ENCODE assay signal across 9 cellular contexts in the genomic region with DNA sequence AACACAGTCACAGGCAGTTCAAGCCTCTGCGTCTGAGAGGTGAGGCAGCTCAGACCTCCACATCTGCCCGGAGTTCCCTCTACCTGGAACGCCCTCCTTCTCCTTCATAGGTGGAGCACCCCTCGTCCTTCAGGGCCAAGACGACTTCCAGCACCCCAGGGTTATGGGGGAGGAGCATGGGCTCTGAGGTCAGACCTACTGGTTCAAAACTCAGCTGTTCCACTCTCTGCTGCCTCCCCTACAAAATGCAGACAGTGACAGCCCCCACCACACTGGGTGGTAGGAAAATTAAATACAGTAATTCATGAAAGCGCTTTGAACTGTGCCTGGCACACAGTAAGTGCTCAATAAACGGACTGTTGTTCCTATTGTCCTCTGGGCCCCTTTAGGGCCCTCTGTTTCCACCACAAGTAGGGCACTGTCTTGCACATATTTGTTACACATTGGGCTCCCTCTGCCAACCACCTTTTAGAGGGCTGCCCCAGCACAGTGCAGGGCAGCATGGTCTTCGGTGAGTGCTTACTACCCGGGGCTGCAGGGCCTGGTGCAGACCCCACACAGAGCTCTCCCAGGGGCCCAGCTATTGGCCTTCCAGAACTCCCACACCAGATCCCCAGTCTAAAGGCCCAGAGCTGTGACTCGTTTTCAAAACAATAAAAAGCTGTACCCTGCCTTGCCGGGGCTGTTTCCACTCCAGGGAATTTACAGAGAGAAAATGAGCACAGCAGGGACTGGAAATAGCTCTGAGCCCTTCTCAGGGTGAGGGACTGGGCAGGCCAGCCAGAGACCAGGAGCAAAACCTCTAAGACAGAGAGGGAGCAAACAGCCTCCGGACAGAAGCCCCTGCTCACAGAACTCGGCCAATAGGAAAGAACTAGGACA. TPM values are rescaled to one million over a fixed set of nuclear protein-coding genes. Genes with fewer than 3 reads are reported as not detected.
A peak's percentile ranks its signal among the peaks of the same experiment; 100 is the strongest.
DNase-seq lines count a peak whose midpoint lies in the region; ATAC-seq, FAIRE-seq and TF ChIP-seq lines count a peak whose summit lies in the region.
"Had no signal": no experiment of that assay in that cellular context is flagged by ENCODE, and none has a peak within 500 bp of the region (broad histone marks: within the 10 kb centered on the region; RNA-seq: fewer than 3 reads in every experiment).

No MANE protein-coding gene starts in this region.

- H3K4me3 Mint-ChIP-seq in activated naive CD4-positive, alpha-beta T cell treated with anti-CD3 and anti-CD28 coated beads, Interleukin-2, amount 10 ng/mL, durations not matched to agents 7 days and 5 days, result peak overlapping the region; percentile 28
- peak overlapping the region; percentile 93 for H3K4me3 Mint-ChIP-seq in astrocyte (ENCODE audit: unreplicated experiment)
- H3K4me3 Mint-ChIP-seq in mesothelial cell of epicardium, result peak overlapping the region; percentile 31

- H3K27me3 ChIP-seq in astrocyte (ENCODE audit: insufficient read depth, low read length) (no peaks in the 10 kb centered on the region), tibial nerve (no peaks in the 10 kb centered on the region)

- H3K4me1 ChIP-seq in astrocyte (ENCODE audit: insufficient read depth, low read length) (peaks cover 25% of the 10 kb centered on the region), tibial nerve (peaks cover 0 to 83% (median 42%) of the 10 kb centered on the region in 4 donors)

- TF ChIP-seq CTCF in astrocyte (IDR thresholded peaks at IDR 0.05; ENCODE audit: insufficient read depth, low read depth, low read length) (no peak), mesothelial cell of epicardium (IDR thresholded peaks at IDR 0.05; ENCODE audit: unreplicated experiment) (no peak), tibial nerve (IDR thresholded peaks at IDR 0.05) (no peak)

- no peak overlapping the region for H2AFZ ChIP-seq in astrocyte (ENCODE audit: low read depth, low read length)

- TF ChIP-seq EP300 in tibial nerve (IDR thresholded peaks at IDR 0.05), result no peak

- H3K27ac ChIP-seq in astrocyte (ENCODE audit: low read depth, low read length) (peak overlapping the region; percentile 3), tibial nerve (peak overlapping the region; percentile 91 to 99 (median 98))

- 28 to 32% methylated on average over 13 of the region's 13 CpGs for WGBS in tibial nerve, 2 donors

- H4K20me1 ChIP-seq in astrocyte (ENCODE audit: insufficient read depth, low read length), result peaks cover 70% of the 10 kb centered on the region

- peaks cover 13% of the 10 kb centered on the region for H3K27me3 Mint-ChIP-seq in activated naive CD4-positive, alpha-beta T cell treated with anti-CD3 and anti-CD28 coated beads, Interleukin-2, amount 10 ng/mL, durations not matched to agents 7 days and 5 days
- no peaks in the 10 kb centered on the region for H3K27me3 Mint-ChIP-seq in astrocyte (ENCODE audit: low read depth, unreplicated experiment)
- H3K27me3 Mint-ChIP-seq in mesothelial cell of epicardium (ENCODE audit: low read depth), result no peaks in the 10 kb centered on the region

- no peaks in the 10 kb centered on the region for H3K36me3 ChIP-seq in astrocyte (ENCODE audit: insufficient read depth, low read length)
- H3K36me3 ChIP-seq in tibial nerve, result no peaks in the 10 kb centered on the region

- ATAC-seq in activated naive CD4-positive, alpha-beta T cell treated with anti-CD3 and anti-CD28 coated beads, Interleukin-2, amount 50 U/mL, for 72 hours, result no peak
- no peak for ATAC-seq in HG02588 (IDR thresholded peaks at IDR 0.05; ENCODE audit: unreplicated experiment)

- no peak overlapping the region for H3K4me3 ChIP-seq in astrocyte (ENCODE audit: insufficient read depth, low read depth, low read length)
- peak overlapping the region in 1 of 4 donors; percentile 95 for H3K4me3 ChIP-seq in tibial nerve

- peaks cover 20% of the 10 kb centered on the region for H3K36me3 Mint-ChIP-seq in activated naive CD4-positive, alpha-beta T cell treated with anti-CD3 and anti-CD28 coated beads, Interleukin-2, amount 10 ng/mL, durations not matched to agents 7 days and 5 days
- no peaks in the 10 kb centered on the region for H3K36me3 Mint-ChIP-seq in activated naive CD4-positive, alpha-beta T cell treated with anti-CD3 and anti-CD28 coated beads, Interleukin-2, amount 50 U/mL, for 72 hours
- peaks cover 2% of the 10 kb centered on the region for H3K36me3 Mint-ChIP-seq in astrocyte (ENCODE audit: low read depth, unreplicated experiment)
- no peaks in the 10 kb centered on the region for H3K36me3 Mint-ChIP-seq in mesothelial cell of epicardium

- H3K9me3 Mint-ChIP-seq in activated naive CD4-positive, alpha-beta T cell treated with anti-CD3 and anti-CD28 coated beads, Interleukin-2, amount 10 ng/mL, durations not matched to agents 7 days and 5 days, result no peaks in the 10 kb centered on the region
- no peaks in the 10 kb centered on the region for H3K9me3 Mint-ChIP-seq in activated naive CD4-positive, alpha-beta T cell treated with anti-CD3 and anti-CD28 coated beads, Interleukin-2, amount 50 U/mL, for 72 hours
- H3K9me3 Mint-ChIP-seq in astrocyte (ENCODE audit: unreplicated experiment), result no peaks in the 10 kb centered on the region
- no peaks in the 10 kb centered on the region for H3K9me3 Mint-ChIP-seq in mesothelial cell of epicardium

- peak overlapping the region; percentile 88 for H3K9ac ChIP-seq in astrocyte (ENCODE audit: low read length)

- H3K79me2 ChIP-seq in astrocyte (ENCODE audit: insufficient read depth, low read length), result peaks cover 73% of the 10 kb centered on the region

- peak overlapping the region; percentile 75 for H3K27ac Mint-ChIP-seq in activated naive CD4-positive, alpha-beta T cell treated with anti-CD3 and anti-CD28 coated beads, Interleukin-2, amount 10 ng/mL, durations not matched to agents 7 days and 5 days
- peak overlapping the region in 1 of 2 donors; percentile 57 for H3K27ac Mint-ChIP-seq in activated naive CD4-positive, alpha-beta T cell treated with anti-CD3 and anti-CD28 coated beads, Interleukin-2, amount 50 U/mL, for 72 hours
- H3K27ac Mint-ChIP-seq in astrocyte (ENCODE audit: unreplicated experiment), result peak overlapping the region; percentile 50
- H3K27ac Mint-ChIP-seq in mesothelial cell of epicardium, result no peak overlapping the region

- H3K9me3 ChIP-seq in astrocyte (ENCODE audit: insufficient read depth, low read depth, low read length), result no peaks in the 10 kb centered on the region
- no peaks in the 10 kb centered on the region for H3K9me3 ChIP-seq in tibial nerve

- H3K4me1 Mint-ChIP-seq in activated naive CD4-positive, alpha-beta T cell treated with anti-CD3 and anti-CD28 coated beads, Interleukin-2, amount 10 ng/mL, durations not matched to agents 7 days and 5 days, result peaks cover 73% of the 10 kb centered on the region
- H3K4me1 Mint-ChIP-seq in astrocyte (ENCODE audit: low read depth, unreplicated experiment), result peaks cover 46% of the 10 kb centered on the region
- peaks cover 23% of the 10 kb centered on the region for H3K4me1 Mint-ChIP-seq in mesothelial cell of epicardium

- POLR2A ChIA-PET in HEK293T (lab: Yijun Ruan, JAX), result interaction anchor here (1.4 to 2.2 kb wide), 3 partner anchors 10 to 48 kb away, joined by 4 to 10 read pairs (median 5); no protein-coding TSS in a partner anchor

- CTCF ChIA-PET in activated naive CD4-positive, alpha-beta T cell treated with anti-CD3 and anti-CD28 coated beads, Interleukin-2, amount 10 ng/mL, durations not matched to agents 7 days and 5 days (lab: Charles Lee), result interaction anchor here (2.2 kb wide), 1 partner anchor 9 kb away, joined by 8 read pairs; no protein-coding TSS in a partner anchor
- CTCF ChIA-PET in HEK293T (lab: Yijun Ruan, JAX), result interaction anchor here (0.6 to 2.6 kb wide), 2 partner anchors 8 to 91 kb away, joined by 3 to 6 read pairs; no protein-coding TSS in a partner anchor

- no peak for TF ChIP-seq POLR2A in tibial nerve (IDR thresholded peaks at IDR 0.05)

- peak overlapping the region; percentile 98 for H3K4me2 ChIP-seq in astrocyte (ENCODE audit: low read length)

- no peak for FAIRE-seq in astrocyte (lab: Jason Lieb, UNC)

- DNase-seq in activated naive CD4-positive, alpha-beta T cell treated with anti-CD3 and anti-CD28 coated beads, Interleukin-2, amount 10 ng/mL, durations not matched to agents 7 days and 5 days, result no peak
- DNase-seq in activated naive CD4-positive, alpha-beta T cell treated with anti-CD3 and anti-CD28 coated beads, Interleukin-2, amount 50 U/mL, for 72 hours (ENCODE audit: low spot score in 2 of 2), result no peak
- DNase-seq in astrocyte (ENCODE audit: low read depth) (no peak), mesothelial cell of epicardium (ENCODE audit: low spot score in 2 of 2, unreplicated experiment in 2 of 2) (no peak), tibial nerve (ENCODE audit: low spot score in 2 of 2) (no peak), HEK293T (ENCODE audit: extremely low spot score) (no peak), NCI-H524 (lab: John Stamatoyannopoulos, UW) (no peak)
- DNase-seq: NCI-H526 had no signal

TF ChIP-seq in HEK293T, 16 proteins besides CTCF, POLR2A, EP300 and RAD21:
- TF ChIP-seq SUZ12 (IDR thresholded peaks at IDR 0.05) (no peak), L3MBTL2 (conservative IDR thresholded peaks at IDR 0.05) (no peak), HDGF (IDR thresholded peaks at IDR 0.05; ENCODE audit: borderline replicate concordance) (no peak), ZNF384 (IDR thresholded peaks at IDR 0.05) (no peak), CTBP1 (IDR thresholded peaks at IDR 0.05; ENCODE audit: borderline replicate concordance) (no peak), TARDBP (IDR thresholded peaks at IDR 0.05) (no peak), PKNOX1 (IDR thresholded peaks at IDR 0.05) (no peak), BHLHE40 (IDR thresholded peaks at IDR 0.05; ENCODE audit: borderline replicate concordance) (no peak), LEF1 (IDR thresholded peaks at IDR 0.05; ENCODE audit: borderline replicate concordance) (no peak), FOXK2 (IDR thresholded peaks at IDR 0.05) (no peak)
TF ChIP-seq in HEK293T: peak in this region for 0.

RNA-seq across cellular contexts. Expression of gene TMEM184B, which starts 2.5 kb away (rescaled TPM):
- 10 to 100 TPM; 21.4 to 22.0 TPM for total RNA-seq in activated naive CD4-positive, alpha-beta T cell treated with anti-CD3 and anti-CD28 coated beads, Interleukin-2, amount 50 U/mL, for 72 hours
- total RNA-seq in astrocyte, result 109 and 114 TPM in 2 replicates
- 61.4 to 64.0 TPM (median 62.8 TPM) in 3 replicates for total RNA-seq in mesothelial cell of epicardium
- total RNA-seq in tibial nerve, result 100 to 1,000 TPM in 1 of 4 donors, 10 to 100 TPM in 3; 61.1 to 138 (median 72.0) TPM

RNA-seq across cellular contexts. Expression of gene CSNK1E, which starts 46.9 kb away (rescaled TPM):
- 100 to 1,000 TPM in 1 of 2 donors, 10 to 100 TPM in 1; 99.6 to 110 TPM for total RNA-seq in activated naive CD4-positive, alpha-beta T cell treated with anti-CD3 and anti-CD28 coated beads, Interleukin-2, amount 50 U/mL, for 72 hours
- total RNA-seq in astrocyte, result 157 and 171 TPM in 2 replicates
- 261 to 264 TPM (median 261 TPM) in 3 replicates for total RNA-seq in mesothelial cell of epicardium
- 100 to 1,000 TPM; 122 to 235 (median 164) TPM for total RNA-seq in tibial nerve

Comparison
In these comparisons a context has a peak if more than half of its experiments do, and no peak if none do; other contexts are left out.
1. H3K4me3 Mint-ChIP-seq: peak in every context shown above with its lines; median percentile 93 in astrocyte; 31 in mesothelial cell of epicardium; 28 in activated naive CD4-positive, alpha-beta T cell treated with anti-CD3 and anti-CD28 coated beads, Interleukin-2, amount 10 ng/mL, durations not matched to agents 7 days and 5 days.